Comparison of ENCODE assay signal across 1 cellular context in the genomic region with DNA sequence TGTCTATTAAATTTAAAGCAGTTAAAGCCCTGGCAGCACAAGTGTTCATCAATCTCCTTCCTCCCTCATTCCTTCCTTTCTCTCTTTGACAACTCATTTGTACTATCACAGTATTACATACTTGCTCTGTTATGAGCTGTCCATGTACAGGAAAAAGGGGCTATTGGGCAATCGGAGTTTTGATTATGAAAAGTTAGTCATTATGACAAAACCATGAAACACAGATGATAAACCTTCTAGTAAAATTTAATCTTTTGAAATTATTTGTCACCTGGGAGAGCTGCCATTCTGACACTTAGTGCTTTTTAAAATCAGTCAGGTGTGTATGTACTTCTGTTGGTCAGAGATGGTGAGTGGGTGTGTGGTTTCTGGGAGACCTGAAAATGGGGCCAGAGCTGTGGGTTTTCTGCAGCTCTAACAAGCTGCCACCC.
TF ChIP-seq lines count a peak whose summit lies in the region.

No MANE protein-coding gene starts in this region.

TF ChIP-seq in K562, 482 proteins besides CTCF, POLR2A, EP300 and RAD21 (continued from another document):
- TF ChIP-seq STAT5A (IDR thresholded peaks at IDR 0.05; ENCODE audit: borderline replicate concordance, low read length) (no peak), ZNF197 (CRISPR knock-in tag; IDR thresholded peaks at IDR 0.05; ENCODE audit: low read depth) (no peak)
